1 cellular context compared by ENCODE assay signal in the genomic region with DNA sequence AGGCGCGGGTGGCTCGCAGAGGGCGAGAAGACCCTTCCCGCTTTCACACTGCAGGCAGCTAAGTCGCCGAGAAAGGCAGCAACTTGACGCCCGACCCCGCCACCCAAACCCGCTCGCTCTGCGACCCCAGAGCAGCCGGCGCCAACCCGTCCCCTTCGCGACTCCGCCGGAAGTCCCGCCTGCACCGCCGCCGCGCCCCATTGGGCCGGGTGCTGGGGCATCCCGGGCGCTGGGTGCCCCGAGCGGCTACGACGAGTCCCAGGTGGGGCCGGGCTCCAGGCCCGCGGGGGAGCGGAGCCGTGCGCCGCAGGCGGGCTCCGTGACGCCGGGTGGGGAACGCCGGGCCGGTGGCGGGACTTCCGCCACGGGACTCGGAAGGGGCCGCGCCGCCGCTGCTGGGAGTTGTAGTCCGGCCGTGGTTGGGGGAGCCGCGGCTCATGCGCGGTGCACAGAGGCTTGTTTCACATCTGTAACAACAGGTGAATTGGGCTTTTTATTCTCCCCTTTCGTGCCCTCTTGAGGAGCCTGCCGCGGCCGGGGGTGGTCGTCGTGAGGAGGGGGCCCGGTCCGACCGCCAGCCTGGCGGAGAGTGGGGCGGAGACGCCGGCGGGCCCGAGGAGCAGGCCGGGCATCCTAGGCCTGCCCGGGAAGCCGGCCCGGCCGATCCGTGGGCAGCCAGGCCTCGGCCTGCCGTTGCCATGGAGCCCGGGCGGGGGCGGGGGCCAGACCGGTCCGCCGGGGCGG.
A peak's percentile ranks its signal among the peaks of the same experiment; 100 is the strongest.
TF ChIP-seq lines count a peak whose summit lies in the region.

DHX30 (plus strand) TSS at position 405 of the 744 bp plus-strand sequence. CDS start 7,546 bp downstream, outside the sequence.

TF ChIP-seq in K562, 482 proteins besides CTCF, POLR2A, EP300 and RAD21 (continued from another document and continues in another):
- TF ChIP-seq PHF20 (IDR thresholded peaks at IDR 0.05; ENCODE audit: partially characterized antibody) (peak; percentile 60), CCNT2 (IDR thresholded peaks at IDR 0.05; ENCODE audit: borderline replicate concordance, extremely low read depth, insufficient read length, low read depth, low read length) (peak; percentile 57), ZBTB7A (IDR thresholded peaks at IDR 0.05; ENCODE audit: borderline replicate concordance, control insufficient read depth, low read depth, low read length) (peak; percentile 46), ZBTB33 (CRISPR knock-in tag; IDR thresholded peaks at IDR 0.05) (peak; percentile 59), SAFB2 (IDR thresholded peaks at IDR 0.05; ENCODE audit: borderline replicate concordance, low read depth, low read length, severe bottlenecking) (no peak), MXI1 (IDR thresholded peaks at IDR 0.05; ENCODE audit: low read depth, low read length) (peak; percentile 41; the same call in 1 of the 2 replicates), HMGN3 (IDR thresholded peaks at IDR 0.05; ENCODE audit: borderline replicate concordance, extremely low read depth, insufficient read length, low read depth, low read length) (peak; percentile 92), ARID2 (IDR thresholded peaks at IDR 0.05) (no peak), ZNF639 (CRISPR knock-in tag; conservative IDR thresholded peaks at IDR 0.05 in 1 of 2, IDR thresholded peaks at IDR 0.05 in 1 of 2) (peak in 1 of 2 experiments; percentile 96; a peak in 2 of 4 replicates), ZNF12 (CRISPR knock-in tag; IDR thresholded peaks at IDR 0.05) (peak; percentile 49; the same call in 1 of the 2 replicates), USF2 (CRISPR knock-in tag; IDR thresholded peaks at IDR 0.05) (peak; percentile 77), NR4A1 (CRISPR knock-in tag; IDR thresholded peaks at IDR 0.05) (no peak), NR4A1 (tag; IDR thresholded peaks at IDR 0.05) (peak; percentile 16), ID3 (CRISPR knock-in tag; IDR thresholded peaks at IDR 0.05) (no peak), ID3 (tag; IDR thresholded peaks at IDR 0.05) (peak; percentile 76), TAF1 (IDR thresholded peaks at IDR 0.05; ENCODE audit: control insufficient read depth, extremely low read depth, insufficient read depth, low read length, severe bottlenecking) (peak; percentile 67), UBTF (IDR thresholded peaks at IDR 0.05; ENCODE audit: borderline replicate concordance in 1 of 2, low read depth in 2 of 2, low read length in 2 of 2) (no peak; a peak in 1 of 4 replicates), AFF4 (CRISPR knock-in tag; IDR thresholded peaks at IDR 0.05) (peak; percentile 85; the same call in 1 of the 2 replicates), ZNF395 (CRISPR knock-in tag; IDR thresholded peaks at IDR 0.05) (peak; percentile 87), RBM25 (IDR thresholded peaks at IDR 0.05; ENCODE audit: low read depth, low read length, severe bottlenecking) (peak; percentile 58), HDAC8 (tag; IDR thresholded peaks at IDR 0.05) (peak; percentile 34; the same call in 1 of the 2 replicates), LCOR (CRISPR knock-in tag; IDR thresholded peaks at IDR 0.05) (peak; percentile 1; the same call in 1 of the 2 replicates), NR3C1 (CRISPR knock-in tag; IDR thresholded peaks at IDR 0.05) (peak; percentile 49; the same call in 1 of the 2 replicates), CTBP1 (IDR thresholded peaks at IDR 0.05; ENCODE audit: borderline replicate concordance) (peak; percentile 90), TEAD1 (CRISPR knock-in tag; IDR thresholded peaks at IDR 0.05) (peak in 1 of 2 experiments; percentile 41; a peak in 2 of 4 replicates), CXXC5 (CRISPR knock-in tag; IDR thresholded peaks at IDR 0.05) (peak; percentile 95), TBP (optimal IDR thresholded peaks at IDR 0.05; ENCODE audit: low read depth, low read length) (peak; percentile 59), PRDM10 (IDR thresholded peaks at IDR 0.05; ENCODE audit: partially characterized antibody) (peak; percentile 3), ZNF778 (CRISPR knock-in tag; IDR thresholded peaks at IDR 0.05) (no peak), ZNF121 (CRISPR knock-in tag; conservative IDR thresholded peaks at IDR 0.05) (no peak), MEIS2 (IDR thresholded peaks at IDR 0.05; ENCODE audit: partially characterized antibody) (peak; percentile 44)
- TF ChIP-seq, protein P1, sequence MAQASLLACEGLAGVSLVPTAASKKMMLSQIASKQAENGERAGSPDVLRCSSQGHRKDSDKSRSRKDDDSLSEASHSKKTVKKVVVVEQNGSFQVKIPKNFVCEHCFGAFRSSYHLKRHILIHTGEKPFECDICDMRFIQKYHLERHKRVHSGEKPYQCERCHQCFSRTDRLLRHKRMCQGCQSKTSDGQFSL (CRISPR knock-in tag; IDR thresholded peaks at IDR 0.05) = peak; percentile 94
- TF ChIP-seq, protein P1 (tag; IDR thresholded peaks at IDR 0.05) = peak in 1 of 2 experiments; percentile 76; a peak in 1 of 4 replicates
- TF ChIP-seq, protein P2, sequence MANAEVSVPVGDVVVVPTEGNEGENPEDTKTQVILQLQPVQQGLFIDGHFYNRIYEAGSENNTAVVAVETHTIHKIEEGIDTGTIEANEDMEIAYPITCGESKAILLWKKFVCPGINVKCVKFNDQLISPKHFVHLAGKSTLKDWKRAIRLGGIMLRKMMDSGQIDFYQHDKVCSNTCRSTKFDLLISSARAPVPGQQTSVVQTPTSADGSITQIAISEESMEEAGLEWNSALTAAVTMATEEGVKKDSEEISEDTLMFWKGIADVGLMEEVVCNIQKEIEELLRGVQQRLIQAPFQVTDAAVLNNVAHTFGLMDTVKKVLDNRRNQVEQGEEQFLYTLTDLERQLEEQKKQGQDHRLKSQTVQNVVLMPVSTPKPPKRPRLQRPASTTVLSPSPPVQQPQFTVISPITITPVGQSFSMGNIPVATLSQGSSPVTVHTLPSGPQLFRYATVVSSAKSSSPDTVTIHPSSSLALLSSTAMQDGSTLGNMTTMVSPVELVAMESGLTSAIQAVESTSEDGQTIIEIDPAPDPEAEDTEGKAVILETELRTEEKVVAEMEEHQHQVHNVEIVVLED (CRISPR knock-in tag; IDR thresholded peaks at IDR 0.05) = peak; percentile 83
